Comparison of ENCODE assay signal across 9 cellular contexts in genomic region chr2:173187911-173188788, GRCh38.
DNase-seq lines count a peak whose midpoint lies in the region; ATAC-seq and TF ChIP-seq lines count a peak whose summit lies in the region.
"Had no signal": no experiment of that assay in that cellular context is flagged by ENCODE, and none has a peak within 500 bp of the region (broad histone marks: within the 10 kb centered on the region; RNA-seq: fewer than 3 reads in every experiment).

No MANE protein-coding gene starts in this region.

- BruUV-seq in MCF 10A (replicated peaks; lab: Mats Ljungman, UMichigan): TSS peak; percentile 7

- no peaks in the 10 kb centered on the region for H3K27me3 ChIP-seq in breast epithelium
- H3K27me3 ChIP-seq in aorta (ENCODE audit: control insufficient read depth in 1 of 2, insufficient read depth in 2 of 2, low read length in 1 of 2): no peaks in the 10 kb centered on the region

- DNase-seq in MCF 10A (ENCODE audit: unreplicated experiment) (peak; percentile 68), breast epithelium (ENCODE audit: low spot score in 2 of 2) (no peak), cardiac fibroblast (ENCODE audit: low read depth in 2 of 2) (peak; percentile 67 to 79), kidney glomerular epithelial cell (lab: John Stamatoyannopoulos, UW) (peak; percentile 60), aorta (no peak), GF-D8 (lab: John Stamatoyannopoulos, UW) (no peak), GM19240 (ENCODE audit: insufficient read length, low spot score) (no peak)
- DNase-seq in activated CD4-positive, alpha-beta memory T cell treated with anti-CD3 and anti-CD28 coated beads, Interleukin-2, amount 10 ng/mL, durations not matched to agents 7 days and 5 days: no peak
- DNase-seq: NCI-H1694 had no signal

- H3K4me3 ChIP-seq in breast epithelium (no peak overlapping the region), cardiac fibroblast (replicated peaks in 1 of 2; ENCODE audit: low read depth in 2 of 2, low read length in 2 of 2) (no peak overlapping the region), aorta (ENCODE audit: low read length in 2 of 2) (no peak overlapping the region)

- ATAC-seq in aorta (ENCODE audit: low FRiP score): no peak

- H3K27me3 Mint-ChIP-seq in MCF 10A (ENCODE audit: insufficient read depth, unreplicated experiment): no peaks in the 10 kb centered on the region
- H3K27me3 Mint-ChIP-seq in activated CD4-positive, alpha-beta memory T cell treated with anti-CD3 and anti-CD28 coated beads, Interleukin-2, amount 10 ng/mL, durations not matched to agents 7 days and 5 days: no peaks in the 10 kb centered on the region

- H3K4me1 ChIP-seq in breast epithelium: no peaks in the 10 kb centered on the region
- peaks cover 5 to 11% of the 10 kb centered on the region in 2 donors for H3K4me1 ChIP-seq in aorta (ENCODE audit: control insufficient read depth in 1 of 2, insufficient read depth in 2 of 2, low read length in 2 of 2)

- peak overlapping the region; percentile 1 for H3K4me3 Mint-ChIP-seq in MCF 10A (ENCODE audit: unreplicated experiment)
- no peak overlapping the region for H3K4me3 Mint-ChIP-seq in activated CD4-positive, alpha-beta memory T cell treated with anti-CD3 and anti-CD28 coated beads, Interleukin-2, amount 10 ng/mL, durations not matched to agents 7 days and 5 days

- peak overlapping the region; percentile 89 for H3K27ac Mint-ChIP-seq in MCF 10A (ENCODE audit: low read depth, unreplicated experiment)
- no peak overlapping the region for H3K27ac Mint-ChIP-seq in activated CD4-positive, alpha-beta memory T cell treated with anti-CD3 and anti-CD28 coated beads, Interleukin-2, amount 10 ng/mL, durations not matched to agents 7 days and 5 days

- H3K9me3 Mint-ChIP-seq in MCF 10A (ENCODE audit: unreplicated experiment): no peaks in the 10 kb centered on the region
- no peaks in the 10 kb centered on the region for H3K9me3 Mint-ChIP-seq in activated CD4-positive, alpha-beta memory T cell treated with anti-CD3 and anti-CD28 coated beads, Interleukin-2, amount 10 ng/mL, durations not matched to agents 7 days and 5 days

- intact Hi-C loops in MCF 10A (cut with micrococcal nuclease) (loop anchor here (5.0 kb wide), 2 partner anchors 36 to 111 kb away; partner anchors contain the start of gene MAP3K20), breast epithelium (cut with DNase I; ENCODE audit: low total_unique reads) (no loop called here), aorta (cut with DNase I) (loop anchor here in 1 of 2 donors (10.0 kb wide), 1 partner anchor 63 kb away; no protein-coding TSS in a partner anchor)

- H3K9me3 ChIP-seq in breast epithelium (no peaks in the 10 kb centered on the region), aorta (ENCODE audit: control insufficient read depth, low read length) (no peaks in the 10 kb centered on the region)

- POLR2A ChIA-PET in MCF 10A (lab: Yijun Ruan, JAX): interaction anchor here (1.0 to 2.1 kb wide), 5 partner anchors 14 to 28 kb away, joined by 3 to 7 read pairs (median 5); no protein-coding TSS in a partner anchor
- POLR2A ChIA-PET in activated CD4-positive, alpha-beta memory T cell treated with anti-CD3 and anti-CD28 coated beads, Interleukin-2, amount 10 ng/mL, durations not matched to agents 7 days and 5 days (lab: Charles Lee): no interaction called here

- WGBS in aorta, 2 donors: 43 to 46% methylated on average over 6 of the region's 6 CpGs

- CTCF ChIA-PET in MCF 10A (lab: Yijun Ruan, JAX): interaction anchor here (0.5 to 1.3 kb wide), 3 partner anchors 12 to 64 kb away, joined by 3 read pairs; no protein-coding TSS in a partner anchor
- CTCF ChIA-PET in activated CD4-positive, alpha-beta memory T cell treated with anti-CD3 and anti-CD28 coated beads, Interleukin-2, amount 10 ng/mL, durations not matched to agents 7 days and 5 days (lab: Charles Lee): interaction anchor here (0.6 to 1.2 kb wide), 3 partner anchors 20 to 162 kb away, joined by 3 to 4 read pairs (median 3); no protein-coding TSS in a partner anchor

- peaks cover 51% of the 10 kb centered on the region for H3K36me3 Mint-ChIP-seq in MCF 10A (ENCODE audit: insufficient read depth, unreplicated experiment)
- H3K36me3 Mint-ChIP-seq in activated CD4-positive, alpha-beta memory T cell treated with anti-CD3 and anti-CD28 coated beads, Interleukin-2, amount 10 ng/mL, durations not matched to agents 7 days and 5 days (ENCODE audit: low read depth): peaks cover 4% of the 10 kb centered on the region

- H3K36me3 ChIP-seq in breast epithelium: no peaks in the 10 kb centered on the region
- H3K36me3 ChIP-seq in aorta (ENCODE audit: control insufficient read depth in 1 of 2, insufficient read depth in 2 of 2, low read length in 1 of 2): no peaks in the 10 kb centered on the region

- H3K4me1 Mint-ChIP-seq in MCF 10A (ENCODE audit: insufficient read depth, unreplicated experiment): peaks cover 40% of the 10 kb centered on the region
- no peaks in the 10 kb centered on the region for H3K4me1 Mint-ChIP-seq in activated CD4-positive, alpha-beta memory T cell treated with anti-CD3 and anti-CD28 coated beads, Interleukin-2, amount 10 ng/mL, durations not matched to agents 7 days and 5 days

- TF ChIP-seq CTCF in MCF 10A (IDR thresholded peaks at IDR 0.05; ENCODE audit: unreplicated experiment) (no peak), breast epithelium (IDR thresholded peaks at IDR 0.05) (no peak), cardiac fibroblast (IDR thresholded peaks at IDR 0.05; ENCODE audit: low read depth, low read length) (no peak)

- no peak for TF ChIP-seq POLR2A in breast epithelium (IDR thresholded peaks at IDR 0.05)

- H3K27ac ChIP-seq in breast epithelium: no peak overlapping the region
- peak overlapping the region; percentile 76 to 96 for H3K27ac ChIP-seq in aorta (ENCODE audit: low read depth in 1 of 2, low read length in 2 of 2)

Comparison
In these comparisons a context has a peak if more than half of its experiments do, and no peak if none do; other contexts are left out.
1. DNase-seq: peak in MCF 10A (single experiment), cardiac fibroblast (2 of 2) and kidney glomerular epithelial cell (single experiment); none in breast epithelium (0 of 2), aorta (0 of 2), GF-D8 (single experiment), activated CD4-positive, alpha-beta memory T cell treated with anti-CD3 and anti-CD28 coated beads, Interleukin-2, amount 10 ng/mL, durations not matched to agents 7 days and 5 days (single experiment) and GM19240 (single experiment).
2. H3K27ac ChIP-seq: peak in aorta (2 of 2); none in breast epithelium (0 of 2).